Comparison of ENCODE assay signal across 8 cellular contexts in genomic region chr13:73767191-73767741, GRCh38.
A peak's percentile ranks its signal among the peaks of the same experiment; 100 is the strongest.
DNase-seq lines count a peak whose midpoint lies in the region; ATAC-seq and TF ChIP-seq lines count a peak whose summit lies in the region.

No MANE protein-coding gene starts in this region.

- no peak for TF ChIP-seq POLR2A in right lobe of liver (IDR thresholded peaks at IDR 0.05)

- peaks cover 57% of the 10 kb centered on the region for H3K4me1 Mint-ChIP-seq in activated naive CD8-positive, alpha-beta T cell treated with anti-CD3 and anti-CD28 coated beads for 36 hours

- H3K9me3 ChIP-seq in right lobe of liver, result no peaks in the 10 kb centered on the region

- H3K4me3 ChIP-seq in right lobe of liver, result no peak overlapping the region

- peaks cover 19% of the 10 kb centered on the region for H3K9me3 Mint-ChIP-seq in activated naive CD8-positive, alpha-beta T cell treated with anti-CD3 and anti-CD28 coated beads for 36 hours

- 30% methylated on average over 3 of the region's 3 CpGs for WGBS in right lobe of liver (ENCODE audit: insufficient coverage, low coverage, low lambda C conversion rate, missing lambda C conversion rate)

- peak; percentile 56 for DNase-seq in COR-L47 (lab: John Stamatoyannopoulos, UW)
- DNase-seq in activated naive CD8-positive, alpha-beta T cell treated with anti-CD3 and anti-CD28 coated beads for 36 hours, result no peak
- DNase-seq in right lobe of liver, result no peak
- no peak for DNase-seq in NCI-H2196 (lab: John Stamatoyannopoulos, UW; ENCODE audit: unreplicated experiment)
- no peak for DNase-seq in NCI-H524 treated with DMSO at 0.1 percent for 48 hours (lab: John Stamatoyannopoulos, UW)
- no peak for DNase-seq in activated CD4-positive, alpha-beta T cell treated with anti-CD3 and anti-CD28 coated beads for 4 hours

- H3K36me3 ChIP-seq in right lobe of liver, result no peaks in the 10 kb centered on the region

- H3K4me1 ChIP-seq in right lobe of liver, result peaks cover 0 to 30% (median 17%) of the 10 kb centered on the region in 4 donors

- no peak for TF ChIP-seq CTCF in right lobe of liver (IDR thresholded peaks at IDR 0.05)

- no peak overlapping the region for H3K4me3 Mint-ChIP-seq in activated naive CD8-positive, alpha-beta T cell treated with anti-CD3 and anti-CD28 coated beads for 36 hours

- H3K27ac ChIP-seq in right lobe of liver, result peak overlapping the region in 2 of 3 donors; percentile 9 to 75

- no peaks in the 10 kb centered on the region for H3K27me3 ChIP-seq in right lobe of liver

- H3K27me3 Mint-ChIP-seq in activated naive CD8-positive, alpha-beta T cell treated with anti-CD3 and anti-CD28 coated beads for 36 hours, result no peaks in the 10 kb centered on the region

- H3K36me3 Mint-ChIP-seq in activated naive CD8-positive, alpha-beta T cell treated with anti-CD3 and anti-CD28 coated beads for 36 hours, result peaks cover 41% of the 10 kb centered on the region

- intact Hi-C loops in right lobe of liver (cut with DNase I), result no loop called here

- peak; percentile 39 for ATAC-seq in HG02759 (IDR thresholded peaks at IDR 0.05; ENCODE audit: unreplicated experiment)
- ATAC-seq in right lobe of liver, result peak; percentile 70 to 86 (median 78)
- no peak for ATAC-seq in GM18861 (IDR thresholded peaks at IDR 0.05; ENCODE audit: unreplicated experiment)

- peak overlapping the region; percentile 98 for H3K27ac Mint-ChIP-seq in activated naive CD8-positive, alpha-beta T cell treated with anti-CD3 and anti-CD28 coated beads for 36 hours
